In genomic region chr12:54701940-54702592, GRCh38 we compare ENCODE assay signal across 8 cellular contexts. TPM values are rescaled to one million over a fixed set of nuclear protein-coding genes. Genes with fewer than 3 reads are reported as not detected.
DNase-seq lines count a peak whose midpoint lies in the region; ATAC-seq and TF ChIP-seq lines count a peak whose summit lies in the region.

No MANE protein-coding gene starts in this region.

- peak; percentile 77 for ATAC-seq in SK-N-SH treated with all-trans-retinoic acid at 6 μM for 48 hours

- no peak overlapping the region for H3K18ac ChIP-seq in trophoblast cell (ENCODE audit: low read length)

- H3K4me3 ChIP-seq in LNCaP clone FGC (ENCODE audit: low read depth, low read length) (no peak overlapping the region), trophoblast cell (ENCODE audit: low read depth, low read length) (no peak overlapping the region), MG63 (no peak overlapping the region)

- no peak overlapping the region for H4K91ac ChIP-seq in trophoblast cell (ENCODE audit: low read depth, low read length)

- H4K12ac ChIP-seq in trophoblast cell (ENCODE audit: low read depth, low read length) = no peak overlapping the region

- in situ Hi-C loops in GM13977 (cut with MboI; ENCODE audit: low pct_unique_long_range_greater_than_20kb, low sequenced_read_pairs, unreplicated experiment) = no loop called here

- H3K27me3 ChIP-seq in trophoblast cell (ENCODE audit: insufficient read depth, low read length) (no peaks in the 10 kb centered on the region), MG63 (0 out of 2 replicates have a peak, but pooled peaks cover 3% of the 10 kb centered on the region)

- no peak overlapping the region for H3K9ac ChIP-seq in trophoblast cell (ENCODE audit: low read length)

- no peak overlapping the region for H3K27ac ChIP-seq in trophoblast cell (ENCODE audit: low read depth, low read length)

- H3K23ac ChIP-seq in trophoblast cell (ENCODE audit: low read length) = no peak overlapping the region

- no peak overlapping the region for H2AFZ ChIP-seq in trophoblast cell (ENCODE audit: insufficient read depth, low read length, poor library complexity)

- no peaks in the 10 kb centered on the region for H3K79me2 ChIP-seq in trophoblast cell (ENCODE audit: control insufficient read depth, insufficient read depth, low read length, poor library complexity)

- no peaks in the 10 kb centered on the region for H3K9me3 ChIP-seq in trophoblast cell (ENCODE audit: insufficient read depth, low read depth, low read length)
- H3K9me3 ChIP-seq in MG63 = no peaks in the 10 kb centered on the region

- H2BK5ac ChIP-seq in trophoblast cell (ENCODE audit: low read depth, low read length, poor library complexity) = no peak overlapping the region

- H3K14ac ChIP-seq in trophoblast cell (ENCODE audit: low read length) = no peak overlapping the region

- no peak overlapping the region for H2BK120ac ChIP-seq in trophoblast cell (ENCODE audit: insufficient read depth, low read length, poor library complexity)

- no peaks in the 10 kb centered on the region for H3K79me1 ChIP-seq in trophoblast cell (ENCODE audit: low read length)

- peak; percentile 62 for TF ChIP-seq CTCF in GM13977 (IDR thresholded peaks at IDR 0.05; ENCODE audit: extremely low read depth, insufficient read depth, missing control alignments)
- TF ChIP-seq CTCF in LNCaP clone FGC (IDR thresholded peaks at IDR 0.05; ENCODE audit: control insufficient read depth, extremely low read depth, insufficient read depth) = peak; percentile 63

- DNase-seq in AML-193 (lab: John Stamatoyannopoulos, UW) (peak; percentile 60 to 65), GM13977 (ENCODE audit: low spot score) (peak; percentile 49), LNCaP clone FGC (ENCODE audit: low read depth) (peak; percentile 46), fibroblast of gingiva (ENCODE audit: low read depth) (peak; percentile 21), trophoblast cell (peak; percentile 9 to 75), MG63 (no peak)
- DNase-seq in activated CD8-positive, alpha-beta memory T cell treated with anti-CD3 and anti-CD28 coated beads for 24 hours = no peak

- no peak overlapping the region for H2BK12ac ChIP-seq in trophoblast cell (ENCODE audit: low read length)

- no peaks in the 10 kb centered on the region for H3K4me1 ChIP-seq in trophoblast cell (ENCODE audit: control insufficient read depth in 1 of 2, insufficient read depth in 2 of 2, low read length in 2 of 2)

- H2AK5ac ChIP-seq in trophoblast cell (ENCODE audit: low read length) = no peak overlapping the region

- H3K36me3 ChIP-seq in trophoblast cell (ENCODE audit: control insufficient read depth in 1 of 2, insufficient read depth in 2 of 2, low read length in 2 of 2) (no peaks in the 10 kb centered on the region), MG63 (no peaks in the 10 kb centered on the region)

- no peak overlapping the region for H3K4me2 ChIP-seq in trophoblast cell (ENCODE audit: low read length)

- WGBS in trophoblast cell (ENCODE audit: extremely low coverage, insufficient coverage, insufficient read length) = no CpG with 5 or more reads among the region's 2 CpGs

- H3K4ac ChIP-seq in trophoblast cell (ENCODE audit: low read depth, low read length) = no peak overlapping the region

- H4K8ac ChIP-seq in trophoblast cell (ENCODE audit: low read depth, low read length) = no peak overlapping the region

TF ChIP-seq in SK-N-SH treated with all-trans-retinoic acid at 6 μM for 48 hours, 23 proteins besides CTCF, POLR2A, EP300 and RAD21:
- TF ChIP-seq ESRRG (CRISPR knock-in tag; IDR thresholded peaks at IDR 0.05) (no peak), ZNF70 (CRISPR knock-in tag; IDR thresholded peaks at IDR 0.05) (no peak), OSR1 (CRISPR knock-in tag; IDR thresholded peaks at IDR 0.05) (no peak), ZFP30 (CRISPR knock-in tag; IDR thresholded peaks at IDR 0.05) (no peak), TSHZ2 (CRISPR knock-in tag; IDR thresholded peaks at IDR 0.05) (no peak), TOX (CRISPR knock-in tag; IDR thresholded peaks at IDR 0.05; ENCODE audit: borderline replicate concordance) (no peak), SNAI2 (CRISPR knock-in tag; IDR thresholded peaks at IDR 0.05) (no peak), RARB (CRISPR knock-in tag; IDR thresholded peaks at IDR 0.05) (no peak), PATZ1 (CRISPR knock-in tag; IDR thresholded peaks at IDR 0.05; ENCODE audit: borderline replicate concordance) (no peak), ISL1 (CRISPR knock-in tag; IDR thresholded peaks at IDR 0.05) (no peak), ARNTL (CRISPR knock-in tag; IDR thresholded peaks at IDR 0.05; ENCODE audit: borderline replicate concordance, low read depth) (no peak), CSRNP3 (CRISPR knock-in tag; IDR thresholded peaks at IDR 0.05) (no peak), GLIS3 (CRISPR knock-in tag; IDR thresholded peaks at IDR 0.05) (no peak), ZNF565 (CRISPR knock-in tag; conservative IDR thresholded peaks at IDR 0.05; ENCODE audit: low read depth) (no peak), ZC3H10 (CRISPR knock-in tag; IDR thresholded peaks at IDR 0.05) (no peak), ZNF8 (CRISPR knock-in tag; IDR thresholded peaks at IDR 0.05) (no peak)

RNA-seq across cellular contexts. Expression of gene DCD, which starts 53.9 kb away (rescaled TPM):
- not detected in 2 replicates for polyA plus RNA-seq in trophoblast cell (2013)
- not detected in 2 replicates for total RNA-seq in MG63 (2014; rRNA removed; shearing (Covaris generic); ENCODE audit: low replicate concordance)

Comparison
In these comparisons a context has a peak if more than half of its experiments do, and no peak if none do; other contexts are left out.
1. DNase-seq: peak in AML-193 (2 of 2), GM13977 (single experiment), LNCaP clone FGC (single experiment), fibroblast of gingiva (single experiment) and trophoblast cell (2 of 2); none in MG63 (single experiment) and activated CD8-positive, alpha-beta memory T cell treated with anti-CD3 and anti-CD28 coated beads for 24 hours (single experiment).